1 cellular context compared by ENCODE assay signal in genomic region chr11:6401439-6401838, GRCh38.
TF ChIP-seq lines count a peak whose summit lies in the region.

No MANE protein-coding gene starts in this region.

TF ChIP-seq in H1, 55 proteins besides CTCF, POLR2A, EP300 and RAD21:
- TF ChIP-seq POLR2AphosphoS5 (IDR thresholded peaks at IDR 0.05; ENCODE audit: low read depth, low read length) (no peak), TAF7 (optimal IDR thresholded peaks at IDR 0.05; ENCODE audit: borderline replicate concordance, low read depth, low read length) (no peak), YY1 (IDR thresholded peaks at IDR 0.05; ENCODE audit: low read depth, low read length) (no peak), EZH2 (IDR thresholded peaks at IDR 0.05; ENCODE audit: low read depth, low read length, severe bottlenecking) (no peak), RXRA (IDR thresholded peaks at IDR 0.05; ENCODE audit: insufficient read depth, low read depth, low read length) (no peak), SRF (IDR thresholded peaks at IDR 0.05; ENCODE audit: low read depth, low read length) (no peak), CTBP2 (IDR thresholded peaks at IDR 0.05; ENCODE audit: borderline replicate concordance, insufficient read depth, insufficient read length, low read length) (no peak), SAP30 (IDR thresholded peaks at IDR 0.05; ENCODE audit: insufficient read depth, insufficient replicate concordance, low read length) (no peak), PHF8 (conservative IDR thresholded peaks at IDR 0.05; ENCODE audit: low read depth, low read length) (no peak), SIN3A (conservative IDR thresholded peaks at IDR 0.05 in 1 of 2, IDR thresholded peaks at IDR 0.05 in 1 of 2; ENCODE audit: low read depth in 1 of 2, low read length in 2 of 2) (no peak), TBP (IDR thresholded peaks at IDR 0.05; ENCODE audit: low read depth, low read length) (no peak), ASH2L (IDR thresholded peaks at IDR 0.05; ENCODE audit: low read length) (no peak), RBBP5 (IDR thresholded peaks at IDR 0.05; ENCODE audit: borderline replicate concordance, low read depth, low read length) (no peak), TAF1 (IDR thresholded peaks at IDR 0.05; ENCODE audit: low read depth, low read length) (no peak), JUND (IDR thresholded peaks at IDR 0.05; ENCODE audit: low read length) (no peak), E2F6 (IDR thresholded peaks at IDR 0.05) (no peak)
TF ChIP-seq in H1: peak in this region for 0.
